9 cellular contexts compared by ENCODE assay signal in the genomic region with DNA sequence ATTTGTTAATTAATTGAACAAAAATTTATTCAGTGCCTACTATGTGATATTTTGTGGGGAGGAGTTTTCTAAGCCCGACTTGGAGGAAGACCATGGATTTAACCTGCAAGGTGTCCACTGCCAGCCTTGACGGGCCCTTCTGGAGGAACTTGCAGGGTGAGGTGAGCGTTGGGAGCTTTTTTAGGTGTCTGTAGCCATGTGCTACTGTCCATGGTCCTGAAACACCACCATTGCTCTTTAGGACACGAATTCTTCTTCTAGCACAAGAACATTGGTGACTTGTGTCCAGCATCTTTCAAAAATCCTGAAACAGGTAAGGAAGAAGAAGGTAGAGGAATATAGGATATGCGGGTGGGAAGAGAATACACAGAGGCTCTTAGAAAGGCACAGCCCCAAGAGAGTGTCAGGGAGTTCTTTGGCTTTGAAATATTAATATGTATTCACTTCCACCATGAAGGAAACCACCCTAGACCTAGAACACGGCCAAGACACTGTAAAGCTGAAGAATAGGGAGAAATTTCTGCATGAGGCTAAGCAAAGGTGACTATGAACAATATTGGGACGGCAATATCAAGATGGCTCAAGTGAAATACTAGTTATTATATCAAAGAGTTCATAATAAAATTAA. TPM values are rescaled to one million over a fixed set of nuclear protein-coding genes. Genes with fewer than 3 reads are reported as not detected.
DNase-seq lines count a peak whose midpoint lies in the region; ATAC-seq and TF ChIP-seq lines count a peak whose summit lies in the region.
"Had no signal": no experiment of that assay in that cellular context is flagged by ENCODE, and none has a peak within 500 bp of the region (broad histone marks: within the 10 kb centered on the region; RNA-seq: fewer than 3 reads in every experiment).

No MANE protein-coding gene starts in this region.

- no peak overlapping the region for H3K4me3 ChIP-seq in stomach

- no peak for TF ChIP-seq EP300 in stomach (IDR thresholded peaks at IDR 0.05)

- H3K9me3 Mint-ChIP-seq in Calu3 (ENCODE audit: low read depth, unreplicated experiment) (no peaks in the 10 kb centered on the region), immature natural killer cell (peaks cover 0 to 2% (median 0%) of the 10 kb centered on the region in 6 donors)
- H3K9me3 Mint-ChIP-seq in activated T-cell treated with anti-CD3 and anti-CD28 coated beads, Interleukin-2, amount 50 U/mL, for 4 hours = no peaks in the 10 kb centered on the region

- H3K9me3 ChIP-seq in stomach = no peaks in the 10 kb centered on the region

- intact Hi-C loops in Calu3 (cut with micrococcal nuclease; ENCODE audit: unreplicated experiment) = no loop called here
- intact Hi-C loops in stomach (cut with DNase I; ENCODE audit: low total_unique reads) = no loop called here

- H3K27me3 Mint-ChIP-seq in Calu3 (ENCODE audit: unreplicated experiment) = peaks cover 53% of the 10 kb centered on the region
- peaks cover 8% of the 10 kb centered on the region for H3K27me3 Mint-ChIP-seq in activated T-cell treated with anti-CD3 and anti-CD28 coated beads, Interleukin-2, amount 50 U/mL, for 4 hours (ENCODE audit: low read depth)
- peaks cover 3 to 7% (median 4%) of the 10 kb centered on the region in 3 donors for H3K27me3 Mint-ChIP-seq in immature natural killer cell (ENCODE audit: low read depth in 3 of 3)

- BruUV-seq in Calu3 (replicated peaks; lab: Mats Ljungman, UMichigan) = no TSS peak

- 21 to 25% (median 21%) methylated on average over 7 of the region's 7 CpGs for WGBS in stomach, 5 donors

- CTCF ChIA-PET in Calu3 (lab: Charles Lee) = no interaction called here

- ATAC-seq in activated T-cell treated with anti-CD3 and anti-CD28 coated beads, Interleukin-2, amount 50 U/mL, for 4 hours = peak in 1 of 2 donors; percentile 46
- no peak for ATAC-seq in GM18502 (IDR thresholded peaks at IDR 0.05; ENCODE audit: poor library complexity, unreplicated experiment)
- no peak for ATAC-seq in GM19455 (IDR thresholded peaks at IDR 0.05; ENCODE audit: unreplicated experiment)

- H3K4me3 Mint-ChIP-seq in Calu3 (ENCODE audit: low read depth, unreplicated experiment) (no peak overlapping the region), immature natural killer cell (no peak overlapping the region)
- no peak overlapping the region for H3K4me3 Mint-ChIP-seq in activated T-cell treated with anti-CD3 and anti-CD28 coated beads, Interleukin-2, amount 50 U/mL, for 4 hours

- H3K4me1 Mint-ChIP-seq in Calu3 (ENCODE audit: low read depth, unreplicated experiment) = no peaks in the 10 kb centered on the region
- H3K4me1 Mint-ChIP-seq in activated T-cell treated with anti-CD3 and anti-CD28 coated beads, Interleukin-2, amount 50 U/mL, for 4 hours (ENCODE audit: low read depth) = peaks cover 8% of the 10 kb centered on the region
- peaks cover 9 to 16% of the 10 kb centered on the region in 2 donors for H3K4me1 Mint-ChIP-seq in immature natural killer cell

- no peak for TF ChIP-seq POLR2A in stomach (IDR thresholded peaks at IDR 0.05)

- DNase-seq in Calu3 (peak; percentile 41), LHCN-M2 (ENCODE audit: low read depth) (peak; percentile 43), immature natural killer cell (peak; percentile 33 to 52 (median 44)), stomach (peak; percentile 42), DMS114 treated with DMSO at 0.1 percent for 48 hours (lab: John Stamatoyannopoulos, UW; ENCODE audit: unreplicated experiment) (no peak)
- DNase-seq in activated T-cell treated with anti-CD3 and anti-CD28 coated beads, Interleukin-2, amount 50 U/mL, for 4 hours = peak; percentile 19

- no peak overlapping the region for H3K27ac ChIP-seq in stomach

- TF ChIP-seq CTCF in Calu3 (IDR thresholded peaks at IDR 0.05; ENCODE audit: unreplicated experiment) = no peak
- TF ChIP-seq CTCF in stomach (IDR thresholded peaks at IDR 0.05) = no peak

- H3K4me1 ChIP-seq in stomach = no peaks in the 10 kb centered on the region

- peaks cover 0 to 36% (median 3%) of the 10 kb centered on the region in 3 donors for H3K27me3 ChIP-seq in stomach

- no peaks in the 10 kb centered on the region for H3K36me3 ChIP-seq in stomach

- H3K27ac Mint-ChIP-seq in Calu3 (ENCODE audit: unreplicated experiment) = no peak overlapping the region
- no peak overlapping the region for H3K27ac Mint-ChIP-seq in immature natural killer cell

- H3K36me3 Mint-ChIP-seq in Calu3 (ENCODE audit: insufficient read depth, unreplicated experiment) = no peaks in the 10 kb centered on the region
- H3K36me3 Mint-ChIP-seq in activated T-cell treated with anti-CD3 and anti-CD28 coated beads, Interleukin-2, amount 50 U/mL, for 4 hours (ENCODE audit: insufficient read depth) = no peaks in the 10 kb centered on the region
- no peaks in the 10 kb centered on the region for H3K36me3 Mint-ChIP-seq in immature natural killer cell

RNA-seq across cellular contexts. Expression of gene OR4D1, which starts 27.9 kb away (rescaled TPM):
- not detected in 2 replicates for total RNA-seq in Calu3 (2022)
- total RNA-seq in LHCN-M2 (2014; rRNA removed) = not detected in 2 replicates
- polyA plus RNA-seq in LHCN-M2 (2012) = not detected
- total RNA-seq in activated T-cell treated with anti-CD3 and anti-CD28 coated beads, Interleukin-2, amount 50 U/mL, for 4 hours = under 1 TPM; 0.14 to 0.33 (median 0.21) TPM
- polyA plus RNA-seq in immature natural killer cell = 1 to 10 TPM; 1.4 to 2.3 (median 1.4) TPM
- not detected for total RNA-seq in stomach
- polyA plus RNA-seq in stomach = under 1 TPM in 1 of 3 donors, not detected in 2; 0.03 TPM

RNA-seq across cellular contexts. Expression of gene DYNLL2, which starts 37.1 kb away (rescaled TPM):
- 24.8 and 29.2 TPM in 2 replicates for total RNA-seq in Calu3 (2022)
- total RNA-seq in LHCN-M2 (2014; rRNA removed) = 9.6 and 11.8 TPM in 2 replicates
- 26.9 TPM for polyA plus RNA-seq in LHCN-M2 (2012)
- 10 to 100 TPM; 40.3 to 43.5 (median 42.3) TPM for total RNA-seq in activated T-cell treated with anti-CD3 and anti-CD28 coated beads, Interleukin-2, amount 50 U/mL, for 4 hours
- polyA plus RNA-seq in immature natural killer cell = 1 to 10 TPM in 1 of 3 donors, under 1 TPM in 2; 0.53 to 1.1 (median 0.90) TPM
- 10 to 100 TPM in 3 of 5 donors, 1 to 10 TPM in 2; 5.8 to 40.6 (median 20.9) TPM for total RNA-seq in stomach
- polyA plus RNA-seq in stomach = 10 to 100 TPM; 18.5 to 29.4 (median 22.0) TPM

RNA-seq across cellular contexts. Expression of gene OR4D2, which starts 46.5 kb away (rescaled TPM):
- not detected in 2 replicates for total RNA-seq in Calu3 (2022)
- not detected in 2 replicates for total RNA-seq in LHCN-M2 (2014; rRNA removed)
- not detected for polyA plus RNA-seq in LHCN-M2 (2012)
- not detected for total RNA-seq in activated T-cell treated with anti-CD3 and anti-CD28 coated beads, Interleukin-2, amount 50 U/mL, for 4 hours
- under 1 TPM in 1 of 3 donors, not detected in 2; 0.11 TPM for polyA plus RNA-seq in immature natural killer cell
- not detected for total RNA-seq in stomach
- polyA plus RNA-seq in stomach = not detected
- polyA plus RNA-seq: esophagus had no signal
